ENCODE assay signal across 8 cellular contexts in the genomic region with DNA sequence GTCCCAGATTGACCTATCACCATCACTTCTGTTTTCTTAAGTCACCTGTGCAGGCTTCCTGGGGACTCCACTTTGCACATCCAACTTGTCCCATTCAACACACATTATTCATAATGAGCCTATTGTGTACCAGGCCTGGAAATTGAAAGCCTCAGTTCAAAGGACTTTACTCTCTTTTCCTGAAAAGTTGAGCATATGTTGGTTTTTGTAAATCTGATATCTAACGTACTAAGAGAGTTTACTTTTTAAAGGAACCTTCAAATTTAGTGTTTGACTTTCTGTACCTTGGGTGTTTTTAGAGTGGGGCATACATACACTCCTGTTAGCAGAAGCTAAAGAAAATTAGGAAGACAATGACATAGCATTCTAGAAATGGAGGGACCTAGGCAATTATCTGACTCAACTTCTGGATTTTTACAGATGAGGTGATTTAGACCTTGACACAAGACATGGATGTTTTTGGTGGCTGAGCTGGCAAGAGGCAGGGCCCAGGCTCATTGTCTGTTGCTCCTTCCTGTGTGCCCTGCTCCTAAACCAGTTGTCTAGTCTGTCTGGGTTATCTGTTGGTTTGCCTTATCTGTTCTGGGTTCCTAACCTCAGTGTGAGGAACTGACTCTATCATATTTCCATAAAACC.
"Had no signal": no experiment of that assay in that cellular context is flagged by ENCODE, and none has a peak within 500 bp of the region (broad histone marks: within the 10 kb centered on the region; RNA-seq: fewer than 3 reads in every experiment).

No MANE protein-coding gene starts in this region.

- H3K4me3 Mint-ChIP-seq: HFFc6 had no signal

- H3K27ac ChIP-seq: GM23248, HL-60 had no signal

- DNase-seq: GM23248, GOT3, H7, HFFc6, IMR-90 had no signal

- H3K4me3 ChIP-seq: GM23248, HAP-1 had no signal

- H3K36me3 ChIP-seq: HAP-1 had no signal

- H3K27ac Mint-ChIP-seq: HFFc6 had no signal

- H3K9ac ChIP-seq: GM23248 had no signal

- H3K9me3 ChIP-seq: HAP-1 had no signal

- H2AFZ ChIP-seq: GM23248 had no signal

- H3K4me1 ChIP-seq: HAP-1 had no signal

- ATAC-seq: HCT116 had no signal
